ENCODE assay signal across 29 cellular contexts in genomic region chr16:60295451-60295850, GRCh38.
"Had no signal": no experiment of that assay in that cellular context is flagged by ENCODE, and none has a peak within 500 bp of the region (broad histone marks: within the 10 kb centered on the region; RNA-seq: fewer than 3 reads in every experiment).

No MANE protein-coding gene starts in this region.

- H3K27ac ChIP-seq: left lung, lower lobe of right lung, neural progenitor cell, ovary, skin epidermis, stomach, testis, thyroid gland, transverse colon, upper lobe of left lung, vagina had no signal

- H3K27ac Mint-ChIP-seq: mesothelial cell of epicardium; naive B cell; natural killer cell; nephron progenitor cell; neural progenitor cell; progenitor cell of endocrine pancreas; stimulated activated naive B cell treated with anti-CD40 and anti-IgM and Interleukin-4, amounts not matched to agents 10 μg/mL and 1 μg/mL and 100 μg/mL, for 72 hours had no signal

- H3K4me3 ChIP-seq: left lung, lower lobe of right lung, neural progenitor cell, ovary, skin epidermis, stomach, testis, thyroid gland, transverse colon, upper lobe of left lung, vagina had no signal

- ATAC-seq: left colon; left lung; lower lobe of right lung; natural killer cell; right cardiac atrium; sciatic nerve; stimulated activated naive B cell treated with anti-CD40 and anti-IgM and Interleukin-4, amounts not matched to agents 10 μg/mL and 1 μg/mL and 100 μg/mL, for 72 hours; stimulated activated naive CD8-positive, alpha-beta T cell treated with anti-CD3 and anti-CD28 coated beads, Interleukin-15, Interleukin-2, amounts not matched to agents 100 U/mL and 50 U/mL, for 24 hours had no signal

- H3K27me3 ChIP-seq: left lung, neural progenitor cell, ovary, stomach, testis, thyroid gland, transverse colon, upper lobe of left lung, vagina had no signal

- H3K9me3 Mint-ChIP-seq: mesothelial cell of epicardium, neural progenitor cell had no signal

- H3K9ac ChIP-seq: neural progenitor cell had no signal

- H3K36me3 ChIP-seq: left lung, lower lobe of right lung, neural progenitor cell, ovary, stomach, thyroid gland, transverse colon, upper lobe of left lung, vagina had no signal

- DNase-seq: hippocampal formation; kidney; left colon; left lung; lower lobe of right lung; mesendoderm; naive B cell; natural killer cell; nephron progenitor cell; ovary; retina; right cardiac atrium; stimulated activated CD4-positive, alpha-beta T cell treated with anti-CD3 and anti-CD28 coated beads, Interleukin-12 subunit alpha, Interleukin-12 subunit beta, amount 100 ng/mL, for 4 hours; stimulated activated CD4-positive, alpha-beta T cell treated with anti-CD3 and anti-CD28 coated beads, Interleukin-15, amount 100 ng/mL, for 24 hours; stimulated activated CD4-positive, alpha-beta T cell treated with anti-CD3 and anti-CD28 coated beads, Interleukin-2, amount 100 ng/mL, for 24 hours; stimulated activated CD4-positive, alpha-beta T cell treated with anti-CD3 and anti-CD28 coated beads, Interleukin-4, amount 100 ng/mL, for 1 hour; stimulated activated naive B cell treated with anti-CD40 and anti-IgM and Interleukin-4, amounts not matched to agents 10 μg/mL and 1 μg/mL and 100 μg/mL, for 72 hours; stimulated activated naive CD8-positive, alpha-beta T cell treated with anti-CD3 and anti-CD28 coated beads, Interleukin-15, Interleukin-2, amounts not matched to agents 100 U/mL and 50 U/mL, for 24 hours; stomach; testis; thyroid gland; transverse colon; upper lobe of left lung had no signal

- H3K9me3 ChIP-seq: lower lobe of right lung, ovary, stomach, testis, thyroid gland, transverse colon, upper lobe of left lung, vagina had no signal

- FAIRE-seq: kidney had no signal

- H2AFZ ChIP-seq: neural progenitor cell had no signal

- H3K4me1 ChIP-seq: left lung, lower lobe of right lung, neural progenitor cell, stomach, testis, thyroid gland, transverse colon, upper lobe of left lung, vagina had no signal

- H3K4me2 ChIP-seq: neural progenitor cell had no signal

- H3K36me3 Mint-ChIP-seq: mesothelial cell of epicardium; naive B cell; natural killer cell; neural progenitor cell; stimulated activated naive B cell treated with anti-CD40 and anti-IgM and Interleukin-4, amounts not matched to agents 10 μg/mL and 1 μg/mL and 100 μg/mL, for 72 hours had no signal
